In genomic region chr11:96242971-96243647, GRCh38 we compare ENCODE assay signal across 8 cellular contexts.
DNase-seq lines count a peak whose midpoint lies in the region; TF ChIP-seq lines count a peak whose summit lies in the region.

No MANE protein-coding gene starts in this region.

- in situ Hi-C loops in transverse colon (cut with MboI; ENCODE audit: low pct_ligation_motif_present in 1 of 4, low pct_unique_long_range_greater_than_20kb in 1 of 4, low sequenced_read_pairs in 3 of 4), result loop anchor here in 3 of 4 donors (25.0 kb wide), 1 partner anchor 94 kb away; the partner anchor contains the start of gene MAML2 (in 3 of the 3)

- H3K27me3 ChIP-seq in GM06990 (replicated peaks; ENCODE audit: control insufficient read depth, insufficient read depth, low read length) (no peaks in the 10 kb centered on the region), adipocyte (replicated peaks; ENCODE audit: control insufficient read depth, insufficient read depth, low read length) (no peaks in the 10 kb centered on the region), parathyroid adenoma (ENCODE audit: control insufficient read depth, insufficient read depth, low read length) (no peaks in the 10 kb centered on the region), transverse colon (no peaks in the 10 kb centered on the region)

- no peaks in the 10 kb centered on the region for H3K36me3 ChIP-seq in GM06990 (ENCODE audit: control insufficient read depth, insufficient read depth, low read length)
- H3K36me3 ChIP-seq in adipocyte (ENCODE audit: control insufficient read depth, insufficient read depth, low read length, severe bottlenecking), result no peaks in the 10 kb centered on the region
- H3K36me3 ChIP-seq in parathyroid adenoma (ENCODE audit: control insufficient read depth, insufficient read depth, low read length), result no peaks in the 10 kb centered on the region
- no peaks in the 10 kb centered on the region for H3K36me3 ChIP-seq in transverse colon

- H3K79me2 ChIP-seq in parathyroid adenoma, result no peaks in the 10 kb centered on the region

- peak overlapping the region; percentile 75 for H2AFZ ChIP-seq in parathyroid adenoma

- no peaks in the 10 kb centered on the region for H3K9me3 ChIP-seq in adipocyte (ENCODE audit: control insufficient read depth, low read length)
- no peaks in the 10 kb centered on the region for H3K9me3 ChIP-seq in parathyroid adenoma (ENCODE audit: control insufficient read depth, low read length)
- H3K9me3 ChIP-seq in transverse colon, result no peaks in the 10 kb centered on the region

- intact Hi-C loops in cardiac septum (cut with DNase I) (loop anchor here (2.0 kb wide), 1 partner anchor 98 kb away; no protein-coding TSS in a partner anchor), transverse colon (cut with DNase I; ENCODE audit: low total_unique reads) (loop anchor here (5.0 to 10.0 kb wide), 2 partner anchors 92 to 406 kb away; no protein-coding TSS in a partner anchor)

- peak overlapping the region; percentile 81 for H3K9ac ChIP-seq in adipocyte (ENCODE audit: low read length)
- no peak overlapping the region for H3K9ac ChIP-seq in parathyroid adenoma

- WGBS in transverse colon (ENCODE audit: low coverage in 1 of 2), 2 donors, result 0 to 1% methylated on average over 16 to 19 of the region's 19 CpGs

- peak; percentile 75 for TF ChIP-seq POLR2A in transverse colon (IDR thresholded peaks at IDR 0.05)

- peak; percentile 86 for DNase-seq in GM06990 (ENCODE audit: extremely low read depth, insufficient read length)
- DNase-seq in HFF-Myc (ENCODE audit: extremely low read depth, low read depth), result peak; percentile 93
- peak; percentile 85 for DNase-seq in NCI-H1092 treated with DMSO at 0.1 percent for 48 hours (lab: John Stamatoyannopoulos, UW)
- peak; percentile 96 for DNase-seq in SW480 (ENCODE audit: low spot score)
- peak; percentile 98 for DNase-seq in adipocyte (ENCODE audit: low read depth)
- DNase-seq in cardiac septum (ENCODE audit: low spot score), result peak; percentile 97
- DNase-seq in transverse colon, result peak; percentile 94

- H3K4me2 ChIP-seq in parathyroid adenoma (ENCODE audit: low read length), result peak overlapping the region; percentile 41

- no peak for TF ChIP-seq CTCF in GM06990 (IDR thresholded peaks at IDR 0.05; ENCODE audit: insufficient read depth, low read length, poor library complexity, severe bottlenecking)
- no peak for TF ChIP-seq CTCF in HFF-Myc (IDR thresholded peaks at IDR 0.05; ENCODE audit: low read depth, low read length, missing control alignments)
- no peak for TF ChIP-seq CTCF in parathyroid adenoma (IDR thresholded peaks at IDR 0.05)
- TF ChIP-seq CTCF in transverse colon (IDR thresholded peaks at IDR 0.05), result no peak

- TF ChIP-seq EP300 in transverse colon (IDR thresholded peaks at IDR 0.05; ENCODE audit: low read depth), result no peak

- peak overlapping the region; percentile 85 for H3K27ac ChIP-seq in parathyroid adenoma
- H3K27ac ChIP-seq in transverse colon, result peak overlapping the region; percentile 85 to 93 (median 92)

- H3K4me1 ChIP-seq in adipocyte (ENCODE audit: control insufficient read depth, insufficient read depth, low read length), result peaks cover 53% of the 10 kb centered on the region
- H3K4me1 ChIP-seq in parathyroid adenoma, result peaks cover 10% of the 10 kb centered on the region
- peaks cover 20 to 48% (median 34%) of the 10 kb centered on the region in 4 donors for H3K4me1 ChIP-seq in transverse colon

- H3K4me3 ChIP-seq in GM06990 (replicated peaks; ENCODE audit: low read depth, low read length), result peak overlapping the region; percentile 52
- H3K4me3 ChIP-seq in HFF-Myc (replicated peaks; ENCODE audit: low read depth, low read length), result peak overlapping the region; percentile 39
- H3K4me3 ChIP-seq in adipocyte (ENCODE audit: low read length), result peak overlapping the region; percentile 80
- H3K4me3 ChIP-seq in parathyroid adenoma (ENCODE audit: low read depth, low read length), result peak overlapping the region; percentile 55
- H3K4me3 ChIP-seq in transverse colon, result peak overlapping the region in 3 of 4 donors; percentile 37 to 54 (median 43)

Comparison
In these comparisons a context has a peak if more than half of its experiments do, and no peak if none do; other contexts are left out.
1. Peak in every context shown above with its lines: DNase-seq, H3K4me3 ChIP-seq and H3K27ac ChIP-seq.